8 cellular contexts compared by ENCODE assay signal in the genomic region with DNA sequence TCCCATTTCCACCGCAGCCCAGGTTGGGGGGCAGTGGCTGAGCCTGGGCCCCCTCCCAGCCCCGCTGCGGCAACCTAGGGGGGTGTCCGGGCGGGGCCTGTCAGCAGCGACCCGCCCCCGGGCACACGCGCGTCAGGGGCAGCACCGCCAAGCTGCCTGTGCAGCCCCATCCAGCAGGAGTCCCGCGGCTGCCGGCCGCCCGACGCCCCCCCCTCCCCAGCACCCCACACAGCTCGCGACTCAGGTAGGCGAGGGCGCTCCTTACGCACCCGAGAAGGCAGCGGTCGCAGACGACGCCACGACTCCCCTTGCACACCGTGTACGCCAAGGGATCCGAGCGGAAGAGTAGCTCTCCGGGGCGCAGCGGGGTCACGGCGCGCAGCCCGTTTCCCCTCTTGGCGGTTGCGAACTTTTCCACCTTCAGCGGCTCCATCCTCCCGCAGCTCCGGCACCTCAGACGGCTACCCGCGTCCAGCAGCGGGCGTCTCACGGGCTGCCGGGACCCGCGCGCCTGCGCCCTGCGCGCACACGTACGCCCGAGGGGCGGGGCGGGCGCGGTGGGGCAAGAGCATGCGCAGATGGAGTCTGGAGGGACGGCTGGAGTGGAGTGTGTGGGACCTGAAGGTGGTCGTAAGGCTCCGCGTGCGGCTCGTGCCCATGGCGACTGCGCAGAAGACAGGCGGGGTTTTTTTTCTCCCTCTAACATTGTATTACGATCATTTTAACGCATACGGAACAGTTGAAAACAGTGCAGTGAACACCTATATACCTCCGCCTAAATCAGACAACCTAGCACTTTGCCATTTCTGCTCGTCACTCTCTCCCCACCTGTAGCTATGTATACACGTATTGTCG. TPM values are rescaled to one million over a fixed set of nuclear protein-coding genes. Genes with fewer than 3 reads are reported as not detected.
DNase-seq lines count a peak whose midpoint lies in the region; TF ChIP-seq lines count a peak whose summit lies in the region.

A gene (minus strand): TSS at position 495 of the 855 bp plus-strand sequence.

- H3K36me3 ChIP-seq in H7 (replicated peaks; ENCODE audit: control insufficient read depth, insufficient read depth, low read length) (no peaks in the 10 kb centered on the region), SJCRH30 (no peaks in the 10 kb centered on the region), osteoblast (ENCODE audit: insufficient read depth, low read length) (peaks cover 3% of the 10 kb centered on the region), testis (ENCODE audit: low read depth, missing control alignments) (no peaks in the 10 kb centered on the region)

- no peak for TF ChIP-seq CTCF in osteoblast (IDR thresholded peaks at IDR 0.05; ENCODE audit: extremely low read depth, low read depth, low read length)
- TF ChIP-seq CTCF in testis (IDR thresholded peaks at IDR 0.05) = no peak

- no peaks in the 10 kb centered on the region for H4K20me1 ChIP-seq in osteoblast (ENCODE audit: insufficient read depth, low read length)

- DNase-seq in GDM1 (lab: John Stamatoyannopoulos, UW) (peak; percentile 82), H7 (peak; percentile 97), LoVo (ENCODE audit: low spot score) (peak; percentile 83), SJCRH30 (peak; percentile 75 to 87), globus pallidus (ENCODE audit: low spot score) (peak; percentile 75), osteoblast (ENCODE audit: insufficient read length, low spot score, missing footprints) (peak; percentile 99), testis (peak; percentile 81)
- peak; percentile 62 for DNase-seq in activated gamma-delta T cell treated with anti-CD3 and anti-CD28 coated beads, Interleukin-2, amount 50 U/mL, for 16 hours (ENCODE audit: low read depth)

- peak within 1 kb of the TSS; percentile 99 for H3K4me2 ChIP-seq in osteoblast (ENCODE audit: insufficient read depth, low read length)

- WGBS in testis, 2 donors = 0 to 2% methylated on average over 21 to 76 of the region's 82 CpGs

- H3K27ac ChIP-seq in SJCRH30 (no peak within 1 kb of the TSS), osteoblast (ENCODE audit: low read depth, low read length) (peak within 1 kb of the TSS; percentile 30), testis (peak within 1 kb of the TSS; percentile 27 to 36)

- H3K27me3 ChIP-seq in H7 (ENCODE audit: control insufficient read depth, insufficient read depth, low read length) (peaks cover 2% of the 10 kb centered on the region; the same call in 1 of the 2 replicates), SJCRH30 (no peaks in the 10 kb centered on the region), osteoblast (ENCODE audit: insufficient read depth, low read length) (no peaks in the 10 kb centered on the region), testis (no peaks in the 10 kb centered on the region)

- H2AFZ ChIP-seq in osteoblast (ENCODE audit: low read length) = peak within 1 kb of the TSS; percentile 97

- H3K4me3 ChIP-seq in H7 (ENCODE audit: insufficient read depth, low read depth, low read length) (peak within 1 kb of the TSS; percentile 93), SJCRH30 (peak within 1 kb of the TSS; percentile 81), osteoblast (ENCODE audit: insufficient read depth, low read length) (peak within 1 kb of the TSS; percentile 95), testis (peak within 1 kb of the TSS; percentile 81 to 89)

- TF ChIP-seq POLR2A in testis (IDR thresholded peaks at IDR 0.05) = peak; percentile 18

- H3K79me2 ChIP-seq in osteoblast (ENCODE audit: insufficient read depth, low read length) = peaks cover 25% of the 10 kb centered on the region

- H3K9me3 ChIP-seq in SJCRH30 (replicated peaks) = no peaks in the 10 kb centered on the region
- H3K9me3 ChIP-seq in osteoblast (ENCODE audit: low read depth, low read length) = no peaks in the 10 kb centered on the region
- no peaks in the 10 kb centered on the region for H3K9me3 ChIP-seq in testis

- H3K4me1 ChIP-seq in SJCRH30 (no peaks in the 10 kb centered on the region), osteoblast (ENCODE audit: insufficient read depth, low read length) (peaks cover 14% of the 10 kb centered on the region), testis (no peaks in the 10 kb centered on the region)

- intact Hi-C loops in testis (cut with DNase I; ENCODE audit: low total_unique reads) = no loop called here

RNA-seq across cellular contexts. Expression of the gene that starts here (rescaled TPM):
- 25.6 and 31.0 TPM in 2 replicates for total RNA-seq in H7 (2014; rRNA removed; shearing (Covaris generic))
- 18.1 and 18.4 TPM in 2 replicates for total RNA-seq in SJCRH30 (2014; rRNA removed; shearing (Covaris generic))
- total RNA-seq in osteoblast = 162 and 171 TPM in 2 replicates
- total RNA-seq in testis = 10 to 100 TPM; 38.7 to 38.8 TPM
- 23.0 TPM for polyA plus RNA-seq in testis (ENCODE audit: insufficient read depth, low read depth, low replicate concordance)
